13 cellular contexts compared by ENCODE assay signal in the genomic region with DNA sequence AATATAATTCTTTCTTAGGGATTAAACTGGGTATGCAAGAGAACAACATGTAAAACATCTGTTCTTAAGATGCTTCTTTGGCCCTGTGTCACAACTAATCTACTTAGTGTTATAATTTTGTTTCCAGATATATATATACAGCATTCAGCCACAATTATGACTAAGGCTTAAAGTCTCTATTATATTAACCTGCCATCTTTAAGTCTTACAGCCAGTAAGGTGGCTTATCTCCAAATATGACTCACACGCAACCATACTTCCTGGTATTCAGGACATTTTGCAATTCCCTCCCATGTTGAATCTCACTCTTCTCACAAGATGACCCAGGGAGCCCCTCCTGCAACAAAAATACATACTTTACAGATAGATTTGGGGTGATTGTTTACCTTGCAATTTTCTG. TPM values are rescaled to one million over a fixed set of nuclear protein-coding genes. Genes with fewer than 3 reads are reported as not detected.
DNase-seq lines count a peak whose midpoint lies in the region; ATAC-seq, FAIRE-seq and TF ChIP-seq lines count a peak whose summit lies in the region.
"Had no signal": no experiment of that assay in that cellular context is flagged by ENCODE, and none has a peak within 500 bp of the region (broad histone marks: within the 10 kb centered on the region; RNA-seq: fewer than 3 reads in every experiment).

No MANE protein-coding gene starts in this region.

- H3K27ac Mint-ChIP-seq in stimulated activated effector memory CD8-positive, alpha-beta T cell treated with anti-CD3 and anti-CD28 coated beads, Interleukin-12 subunit alpha, Interleukin-12 subunit beta, amount 100 ng/mL, for 72 hours, result no peak overlapping the region
- H3K27ac Mint-ChIP-seq: activated CD8-positive, alpha-beta memory T cell treated with anti-CD3 and anti-CD28 coated beads, Interleukin-2, amount 10 ng/mL, durations not matched to agents 7 days and 5 days; nephron progenitor cell had no signal

- peak; percentile 69 for DNase-seq in GF-D8 (lab: John Stamatoyannopoulos, UW)
- peak; percentile 25 for DNase-seq in NCI-H82 treated with DMSO at 0.1 percent for 48 hours (lab: John Stamatoyannopoulos, UW; ENCODE audit: unreplicated experiment)
- peak; percentile 92 for DNase-seq in bronchial epithelial cell (ENCODE audit: low read depth)
- DNase-seq in non-pigmented ciliary epithelial cell (ENCODE audit: low read depth), result peak; percentile 73
- DNase-seq in stimulated activated effector memory CD8-positive, alpha-beta T cell treated with anti-CD3 and anti-CD28 coated beads, Interleukin-12 subunit alpha, Interleukin-12 subunit beta, amount 100 ng/mL, for 72 hours (ENCODE audit: low spot score in 2 of 2), result no peak
- DNase-seq: activated CD8-positive, alpha-beta memory T cell treated with anti-CD3 and anti-CD28 coated beads, Interleukin-2, amount 10 ng/mL, durations not matched to agents 7 days and 5 days; adrenal gland; NCI-H1694; nephron progenitor cell had no signal

- no peaks in the 10 kb centered on the region for H3K4me1 Mint-ChIP-seq in stimulated activated effector memory CD8-positive, alpha-beta T cell treated with anti-CD3 and anti-CD28 coated beads, Interleukin-12 subunit alpha, Interleukin-12 subunit beta, amount 100 ng/mL, for 72 hours
- H3K4me1 Mint-ChIP-seq: activated CD8-positive, alpha-beta memory T cell treated with anti-CD3 and anti-CD28 coated beads, Interleukin-2, amount 10 ng/mL, durations not matched to agents 7 days and 5 days had no signal

- no peak for ATAC-seq in GM21360 (IDR thresholded peaks at IDR 0.05; ENCODE audit: unreplicated experiment)
- no peak for ATAC-seq in GM21825 (IDR thresholded peaks at IDR 0.05; ENCODE audit: unreplicated experiment)
- ATAC-seq in stimulated activated effector memory CD8-positive, alpha-beta T cell treated with anti-CD3 and anti-CD28 coated beads, Interleukin-12 subunit alpha, Interleukin-12 subunit beta, amount 100 ng/mL, for 72 hours, result no peak
- no peak for ATAC-seq in GM18517 (IDR thresholded peaks at IDR 0.05; ENCODE audit: unreplicated experiment)
- ATAC-seq: activated CD8-positive, alpha-beta memory T cell treated with anti-CD3 and anti-CD28 coated beads, Interleukin-2, amount 10 ng/mL, durations not matched to agents 7 days and 5 days had no signal

- no peaks in the 10 kb centered on the region for H3K36me3 ChIP-seq in bronchial epithelial cell (ENCODE audit: control insufficient read depth, insufficient read depth, low read length)
- H3K36me3 ChIP-seq: adrenal gland had no signal

- no peak for TF ChIP-seq CTCF in bronchial epithelial cell (IDR thresholded peaks at IDR 0.05; ENCODE audit: insufficient read depth, low read length, severe bottlenecking)

- no peaks in the 10 kb centered on the region for H3K36me3 Mint-ChIP-seq in stimulated activated effector memory CD8-positive, alpha-beta T cell treated with anti-CD3 and anti-CD28 coated beads, Interleukin-12 subunit alpha, Interleukin-12 subunit beta, amount 100 ng/mL, for 72 hours
- H3K36me3 Mint-ChIP-seq: activated CD8-positive, alpha-beta memory T cell treated with anti-CD3 and anti-CD28 coated beads, Interleukin-2, amount 10 ng/mL, durations not matched to agents 7 days and 5 days had no signal

- no peaks in the 10 kb centered on the region for H3K27me3 ChIP-seq in bronchial epithelial cell (ENCODE audit: control insufficient read depth, insufficient read depth, low read length)

- no peak overlapping the region for H3K4me3 ChIP-seq in bronchial epithelial cell (ENCODE audit: low read depth, low read length)
- H3K4me3 ChIP-seq: adrenal gland had no signal

- no peaks in the 10 kb centered on the region for H3K9me3 Mint-ChIP-seq in stimulated activated effector memory CD8-positive, alpha-beta T cell treated with anti-CD3 and anti-CD28 coated beads, Interleukin-12 subunit alpha, Interleukin-12 subunit beta, amount 100 ng/mL, for 72 hours
- H3K9me3 Mint-ChIP-seq: nephron progenitor cell had no signal

- H3K4me3 Mint-ChIP-seq in stimulated activated effector memory CD8-positive, alpha-beta T cell treated with anti-CD3 and anti-CD28 coated beads, Interleukin-12 subunit alpha, Interleukin-12 subunit beta, amount 100 ng/mL, for 72 hours, result no peak overlapping the region
- H3K4me3 Mint-ChIP-seq: activated CD8-positive, alpha-beta memory T cell treated with anti-CD3 and anti-CD28 coated beads, Interleukin-2, amount 10 ng/mL, durations not matched to agents 7 days and 5 days; nephron progenitor cell had no signal

- FAIRE-seq in bronchial epithelial cell (lab: Jason Lieb, UNC), result no peak
- FAIRE-seq: keratinocyte had no signal

RNA-seq across cellular contexts. Expression of gene KBTBD8, which starts 6.6 kb away (rescaled TPM):
- 1.6 and 2.0 TPM in 2 replicates for total RNA-seq in bronchial epithelial cell

Comparison
In these comparisons a context has a peak if more than half of its experiments do, and no peak if none do; other contexts are left out.
1. DNase-seq: peak in GF-D8 (single experiment), NCI-H82 treated with DMSO at 0.1 percent for 48 hours (single experiment), bronchial epithelial cell (single experiment) and non-pigmented ciliary epithelial cell (single experiment); none in stimulated activated effector memory CD8-positive, alpha-beta T cell treated with anti-CD3 and anti-CD28 coated beads, Interleukin-12 subunit alpha, Interleukin-12 subunit beta, amount 100 ng/mL, for 72 hours (0 of 2).